In genomic region chr17:7989781-7990655, GRCh38 we compare ENCODE assay signal across 9 cellular contexts. TPM values are rescaled to one million over a fixed set of nuclear protein-coding genes. Genes with fewer than 3 reads are reported as not detected.
A peak's percentile ranks its signal among the peaks of the same experiment; 100 is the strongest.
DNase-seq lines count a peak whose midpoint lies in the region; ATAC-seq and TF ChIP-seq lines count a peak whose summit lies in the region.
"Had no signal": no experiment of that assay in that cellular context is flagged by ENCODE, and none has a peak within 500 bp of the region (broad histone marks: within the 10 kb centered on the region; RNA-seq: fewer than 3 reads in every experiment).

No MANE protein-coding gene starts in this region.

- no peaks in the 10 kb centered on the region for H3K9me2 ChIP-seq in PC-9 (ENCODE audit: insufficient read depth)

- intact Hi-C loops in CD4-positive, alpha-beta memory T cell (cut with micrococcal nuclease), result loop anchor here (1.0 to 5.0 kb wide), 5 partner anchors 51 to 247 kb away; partner anchors contain the start of genes CNTROB and TRAPPC1
- intact Hi-C loops in PC-9 (cut with micrococcal nuclease; ENCODE audit: unreplicated experiment), result loop anchor here (1.0 to 5.0 kb wide), 7 partner anchors 51 to 247 kb away; partner anchors contain the start of gene CNTROB

- peak overlapping the region; percentile 88 for H2AFZ ChIP-seq in PC-9
- peak overlapping the region; percentile 79 for H2AFZ ChIP-seq in fibroblast of lung (ENCODE audit: low read length)

- no peaks in the 10 kb centered on the region for H3K27me3 ChIP-seq in CD4-positive, alpha-beta memory T cell (ENCODE audit: insufficient read depth, low read length)
- H3K27me3 ChIP-seq in PC-9 (ENCODE audit: insufficient read depth, low read depth) (no peaks in the 10 kb centered on the region), fibroblast of lung (ENCODE audit: control insufficient read depth, insufficient read depth, low read length) (no peaks in the 10 kb centered on the region)

- POLR2A ChIA-PET in CD4-positive, alpha-beta memory T cell (lab: Charles Lee; ENCODE audit: partially characterized antibody), result interaction anchor here (0.5 to 4.5 kb wide), 23 partner anchors 12 to 157 kb away, joined by 3 to 87 read pairs (median 4); partner anchors contain the start of genes CHD3, CNTROB, CYB5D1 and GUCY2D
- POLR2A ChIA-PET in PC-9 (lab: Charles Lee; ENCODE audit: unreplicated experiment), result interaction anchor here (0.5 to 0.7 kb wide), 3 partner anchors 52 to 155 kb away, joined by 6 to 8 read pairs (median 8); no protein-coding TSS in a partner anchor
- POLR2A ChIA-PET in naive thymus-derived CD8-positive, alpha-beta T cell (lab: Charles Lee), result interaction anchor here (0.8 to 2.9 kb wide), 12 partner anchors 12 to 155 kb away, joined by 3 to 50 read pairs (median 6); partner anchors contain the start of genes CNTROB, CYB5D1, GUCY2D and KDM6B

- peak overlapping the region in 1 of 2 donors; percentile 58 for H3K4me3 ChIP-seq in CD4-positive, alpha-beta memory T cell (ENCODE audit: low read length in 2 of 2)
- H3K4me3 ChIP-seq in PC-9, result peak overlapping the region; percentile 62
- H3K4me3 ChIP-seq in fibroblast of lung (replicated peaks in 1 of 4; ENCODE audit: control extremely low read depth in 1 of 4, insufficient read depth in 1 of 4, low read depth in 3 of 4, low read length in 4 of 4), result peak overlapping the region; percentile 41 to 78 (median 60)

- peaks cover 15% of the 10 kb centered on the region; the same call in 1 of the 2 replicates for H3F3A ChIP-seq in PC-9 (ENCODE audit: insufficient read depth, low read depth)

- CTCF ChIA-PET in CD4-positive, alpha-beta memory T cell (lab: Charles Lee; ENCODE audit: partially characterized antibody), result interaction anchor here (0.6 to 11.7 kb wide), 45 partner anchors 9 to 247 kb away, joined by 3 to 311 read pairs (median 5); partner anchors contain the start of genes CHD3, CNTROB, CYB5D1 and GUCY2D
- CTCF ChIA-PET in PC-9 (lab: Charles Lee), result interaction anchor here (0.6 to 2.9 kb wide), 18 partner anchors 15 to 340 kb away, joined by 3 to 13 read pairs (median 4); partner anchors contain the start of genes ATP1B2, CNTROB, RNF227 and TRAPPC1

- TF ChIP-seq CTCF in PC-9 (conservative IDR thresholded peaks at IDR 0.05) (peak; percentile 83), fibroblast of lung (conservative IDR thresholded peaks at IDR 0.05 in 1 of 2, IDR thresholded peaks at IDR 0.05 in 1 of 2; ENCODE audit: low read depth in 1 of 2, low read length in 2 of 2) (peak; percentile 88 to 95)

- peak; percentile 85 to 94 (median 88) for DNase-seq in CD4-positive, alpha-beta memory T cell
- peak; percentile 84 for DNase-seq in HuH-7 (ENCODE audit: low spot score)
- DNase-seq in PC-9, result peak; percentile 40 to 92
- peak; percentile 87 for DNase-seq in activated T-helper 1 cell treated with Interleukin-2 at 50 U/mL for 16 hours (ENCODE audit: low read depth)
- peak; percentile 47 to 56 for DNase-seq in fibroblast of lung (ENCODE audit: low read depth in 2 of 2)
- DNase-seq in naive thymus-derived CD8-positive, alpha-beta T cell, result peak; percentile 79 to 98 (median 92)
- DNase-seq in stimulated activated naive B cell treated with anti-CD40 and anti-IgM and Interleukin-4, amounts not matched to agents 10 μg/mL and 1 μg/mL and 100 μg/mL, for 72 hours, result peak; percentile 83

- H4K20me1 ChIP-seq in PC-9 (ENCODE audit: insufficient read depth) (no peaks in the 10 kb centered on the region), fibroblast of lung (ENCODE audit: control insufficient read depth, extremely low read depth, insufficient read depth, low read length) (no peaks in the 10 kb centered on the region)

- H3K79me2 ChIP-seq in PC-9 (ENCODE audit: low read depth) (no peaks in the 10 kb centered on the region), fibroblast of lung (ENCODE audit: control insufficient read depth, insufficient read depth, low read length) (no peaks in the 10 kb centered on the region)

- peaks cover 0 to 1% of the 10 kb centered on the region in 2 donors for H3K27me3 Mint-ChIP-seq in CD4-positive, alpha-beta memory T cell
- peaks cover 0 to 2% (median 0%) of the 10 kb centered on the region in 5 donors for H3K27me3 Mint-ChIP-seq in naive thymus-derived CD8-positive, alpha-beta T cell
- H3K27me3 Mint-ChIP-seq in stimulated activated naive B cell treated with anti-CD40 and anti-IgM and Interleukin-4, amounts not matched to agents 10 μg/mL and 1 μg/mL and 100 μg/mL, for 72 hours, result peaks cover 7 to 29% of the 10 kb centered on the region in 2 donors

- peak overlapping the region; percentile 63 to 92 (median 87) for H3K27ac Mint-ChIP-seq in CD4-positive, alpha-beta memory T cell
- peak overlapping the region; percentile 76 to 97 (median 92) for H3K27ac Mint-ChIP-seq in naive thymus-derived CD8-positive, alpha-beta T cell
- no peak overlapping the region for H3K27ac Mint-ChIP-seq in stimulated activated naive B cell treated with anti-CD40 and anti-IgM and Interleukin-4, amounts not matched to agents 10 μg/mL and 1 μg/mL and 100 μg/mL, for 72 hours

- H3K4me3 Mint-ChIP-seq in CD4-positive, alpha-beta memory T cell, result peak overlapping the region; percentile 76 to 90 (median 84)
- H3K4me3 Mint-ChIP-seq in naive thymus-derived CD8-positive, alpha-beta T cell, result peak overlapping the region; percentile 74 to 92 (median 84)
- peak overlapping the region; percentile 74 to 86 for H3K4me3 Mint-ChIP-seq in stimulated activated naive B cell treated with anti-CD40 and anti-IgM and Interleukin-4, amounts not matched to agents 10 μg/mL and 1 μg/mL and 100 μg/mL, for 72 hours

- BruUV-seq in PC-9 (replicated peaks; lab: Mats Ljungman, UMichigan), result no TSS peak

- H3K36me3 Mint-ChIP-seq in CD4-positive, alpha-beta memory T cell, result no peaks in the 10 kb centered on the region
- no peaks in the 10 kb centered on the region for H3K36me3 Mint-ChIP-seq in naive thymus-derived CD8-positive, alpha-beta T cell
- H3K36me3 Mint-ChIP-seq in stimulated activated naive B cell treated with anti-CD40 and anti-IgM and Interleukin-4, amounts not matched to agents 10 μg/mL and 1 μg/mL and 100 μg/mL, for 72 hours, result no peaks in the 10 kb centered on the region

- peaks cover 0 to 3% (median 0%) of the 10 kb centered on the region in 8 donors for H3K9me3 Mint-ChIP-seq in CD4-positive, alpha-beta memory T cell
- no peaks in the 10 kb centered on the region for H3K9me3 Mint-ChIP-seq in naive thymus-derived CD8-positive, alpha-beta T cell
- H3K9me3 Mint-ChIP-seq in stimulated activated naive B cell treated with anti-CD40 and anti-IgM and Interleukin-4, amounts not matched to agents 10 μg/mL and 1 μg/mL and 100 μg/mL, for 72 hours, result no peaks in the 10 kb centered on the region

- peak overlapping the region; percentile 78 for H3K4me2 ChIP-seq in PC-9
- peak overlapping the region; percentile 79 for H3K4me2 ChIP-seq in fibroblast of lung (ENCODE audit: extremely low read depth, insufficient read depth, low read length)

- ATAC-seq in GM19372 (IDR thresholded peaks at IDR 0.05; ENCODE audit: low read depth, unreplicated experiment), result peak; percentile 57
- ATAC-seq in naive thymus-derived CD8-positive, alpha-beta T cell, result peak; percentile 89 to 90
- ATAC-seq in stimulated activated naive B cell treated with anti-CD40 and anti-IgM and Interleukin-4, amounts not matched to agents 10 μg/mL and 1 μg/mL and 100 μg/mL, for 72 hours (replicated peaks), result peak; percentile 87 to 92

- H3K36me3 ChIP-seq in CD4-positive, alpha-beta memory T cell (ENCODE audit: insufficient read depth, low read length), result no peaks in the 10 kb centered on the region
- no peaks in the 10 kb centered on the region for H3K36me3 ChIP-seq in PC-9 (ENCODE audit: low read depth)
- H3K36me3 ChIP-seq in fibroblast of lung (ENCODE audit: control insufficient read depth, insufficient read depth, low read length), result no peaks in the 10 kb centered on the region

- peaks cover 16% of the 10 kb centered on the region for H3K4me1 ChIP-seq in CD4-positive, alpha-beta memory T cell (ENCODE audit: insufficient read depth, low read length)
- no peaks in the 10 kb centered on the region; the same call in 1 of the 2 replicates for H3K4me1 ChIP-seq in PC-9 (replicated peaks; ENCODE audit: insufficient read depth)
- H3K4me1 ChIP-seq in fibroblast of lung (ENCODE audit: control insufficient read depth, extremely low read depth, insufficient read depth, low read length), result no peaks in the 10 kb centered on the region

- H3K4me1 Mint-ChIP-seq in CD4-positive, alpha-beta memory T cell, result peaks cover 12 to 33% (median 19%) of the 10 kb centered on the region in 4 donors
- peaks cover 6 to 27% (median 25%) of the 10 kb centered on the region in 4 donors for H3K4me1 Mint-ChIP-seq in naive thymus-derived CD8-positive, alpha-beta T cell
- peaks cover 11 to 21% of the 10 kb centered on the region in 2 donors for H3K4me1 Mint-ChIP-seq in stimulated activated naive B cell treated with anti-CD40 and anti-IgM and Interleukin-4, amounts not matched to agents 10 μg/mL and 1 μg/mL and 100 μg/mL, for 72 hours

- no peak overlapping the region for H3K9ac ChIP-seq in fibroblast of lung (ENCODE audit: insufficient read depth, low read length)

- peak overlapping the region; percentile 35 for H3K27ac ChIP-seq in CD4-positive, alpha-beta memory T cell (ENCODE audit: low read depth, low read length)
- H3K27ac ChIP-seq in PC-9, result no peak overlapping the region
- H3K27ac ChIP-seq in fibroblast of lung (ENCODE audit: insufficient read depth, low read length), result no peak overlapping the region

- no peaks in the 10 kb centered on the region for H3K9me3 ChIP-seq in CD4-positive, alpha-beta memory T cell (ENCODE audit: control insufficient read depth in 1 of 2, low read length in 2 of 2)
- no peaks in the 10 kb centered on the region for H3K9me3 ChIP-seq in PC-9 (ENCODE audit: insufficient read depth, low read depth)
- no peaks in the 10 kb centered on the region for H3K9me3 ChIP-seq in fibroblast of lung (ENCODE audit: control insufficient read depth, insufficient read depth, low read depth, low read length)

RNA-seq across cellular contexts. Expression of gene GUCY2D, which starts 12.4 kb away (rescaled TPM):
- not detected for total RNA-seq in CD4-positive, alpha-beta memory T cell
- under 1 TPM; 0.18 TPM for polyA plus RNA-seq in CD4-positive, alpha-beta memory T cell
- total RNA-seq in PC-9 (2021), result 0.79 TPM in 1 of 2 replicates, not detected in the other
- total RNA-seq in fibroblast of lung, result not detected in 2 replicates
- polyA plus RNA-seq in fibroblast of lung, result not detected in 2 replicates
- not detected in 2 replicates for polyA plus RNA-seq in fibroblast of lung (2012)
- polyA minus RNA-seq in fibroblast of lung (ENCODE audit: low replicate concordance), result not detected in 2 replicates
- not detected for total RNA-seq in naive thymus-derived CD8-positive, alpha-beta T cell
- polyA plus RNA-seq in naive thymus-derived CD8-positive, alpha-beta T cell, result under 1 TPM in 1 of 3 donors, not detected in 2; 0.17 TPM
- total RNA-seq: glomerular endothelial cell had no signal

RNA-seq across cellular contexts. Expression of gene ALOX15B, which starts 48.8 kb away (rescaled TPM):
- total RNA-seq in CD4-positive, alpha-beta memory T cell, result under 1 TPM in 1 of 2 experiments, not detected in 1; 0.15 TPM
- not detected for polyA plus RNA-seq in CD4-positive, alpha-beta memory T cell
- total RNA-seq in PC-9 (2021), result not detected in 2 replicates
- total RNA-seq in fibroblast of lung, result not detected in 2 replicates
- not detected in 2 replicates for polyA plus RNA-seq in fibroblast of lung
- not detected in 2 replicates for polyA plus RNA-seq in fibroblast of lung (2012)
- not detected in 2 replicates for polyA minus RNA-seq in fibroblast of lung (ENCODE audit: low replicate concordance)
- total RNA-seq in naive thymus-derived CD8-positive, alpha-beta T cell, result not detected
- polyA plus RNA-seq in naive thymus-derived CD8-positive, alpha-beta T cell, result not detected
- total RNA-seq: glomerular endothelial cell had no signal

RNA-seq across cellular contexts. Expression of gene CNTROB, which starts 58.0 kb away (rescaled TPM):
- total RNA-seq in CD4-positive, alpha-beta memory T cell, result 10 to 100 TPM; 29.7 to 30.1 TPM
- 10 to 100 TPM in 1 of 2 donors, 1 to 10 TPM in 1; 3.9 to 12.6 TPM for polyA plus RNA-seq in CD4-positive, alpha-beta memory T cell
- total RNA-seq in PC-9 (2021) (62.3 and 65.1 TPM in 2 replicates), fibroblast of lung (12.8 and 17.2 TPM in 2 replicates)
- 12.6 and 20.8 TPM in 2 replicates for polyA plus RNA-seq in fibroblast of lung
- 14.2 and 22.1 TPM in 2 replicates for polyA plus RNA-seq in fibroblast of lung (2012)
- polyA minus RNA-seq in fibroblast of lung (ENCODE audit: low replicate concordance), result 47.9 and 51.0 TPM in 2 replicates
- 10 to 100 TPM; 35.2 to 43.0 TPM for total RNA-seq in naive thymus-derived CD8-positive, alpha-beta T cell
- 10 to 100 TPM in 2 of 3 donors, 1 to 10 TPM in 1; 7.6 to 18.5 (median 12.4) TPM for polyA plus RNA-seq in naive thymus-derived CD8-positive, alpha-beta T cell

RNA-seq across cellular contexts. Expression of gene TRAPPC1, which starts 58.3 kb away (rescaled TPM):
- total RNA-seq in CD4-positive, alpha-beta memory T cell, result 100 to 1,000 TPM; 116 TPM
- 100 to 1,000 TPM; 239 to 240 TPM for polyA plus RNA-seq in CD4-positive, alpha-beta memory T cell
- total RNA-seq in PC-9 (2021) (181 and 224 TPM in 2 replicates), fibroblast of lung (38.3 and 61.9 TPM in 2 replicates)
- 342 and 409 TPM in 2 replicates for polyA plus RNA-seq in fibroblast of lung
- 331 TPM in 2 replicates for polyA plus RNA-seq in fibroblast of lung (2012)
- 331 TPM in 2 replicates for polyA minus RNA-seq in fibroblast of lung (ENCODE audit: low replicate concordance)
- total RNA-seq in naive thymus-derived CD8-positive, alpha-beta T cell, result 100 to 1,000 TPM in 1 of 2 experiments, 10 to 100 TPM in 1; 93.4 to 120 TPM
- 100 to 1,000 TPM; 199 to 219 (median 205) TPM for polyA plus RNA-seq in naive thymus-derived CD8-positive, alpha-beta T cell
